ENCODE assay signal across 8 cellular contexts in the genomic region with DNA sequence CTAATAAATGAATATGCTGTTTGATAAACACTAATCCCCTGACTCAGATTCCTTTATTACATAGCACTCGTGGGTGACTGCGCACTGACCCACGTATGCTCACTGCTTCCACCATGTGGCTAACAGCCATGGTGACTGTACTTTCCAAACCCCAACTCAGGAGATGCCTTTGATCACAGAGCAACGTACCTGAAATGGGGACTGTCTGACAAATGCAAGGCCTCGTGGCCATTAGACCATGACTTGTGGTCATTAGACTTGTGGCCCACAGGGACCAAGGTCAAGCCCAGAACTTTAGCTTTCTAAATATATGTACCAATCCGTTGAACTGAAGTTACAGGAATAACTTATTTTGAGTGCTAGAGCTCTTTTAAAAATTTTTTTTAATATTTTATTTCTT. TPM values are rescaled to one million over a fixed set of nuclear protein-coding genes. Genes with fewer than 3 reads are reported as not detected.
A peak's percentile ranks its signal among the peaks of the same experiment; 100 is the strongest.
DNase-seq lines count a peak whose midpoint lies in the region; ATAC-seq, FAIRE-seq and TF ChIP-seq lines count a peak whose summit lies in the region.

No MANE protein-coding gene starts in this region.

- peak; percentile 86 for FAIRE-seq in GM18507 (lab: Jason Lieb, UNC)

- no peaks in the 10 kb centered on the region for H3K36me3 ChIP-seq in suprapubic skin

- TF ChIP-seq EP300 in suprapubic skin (IDR thresholded peaks at IDR 0.05), result no peak

- H3K27ac Mint-ChIP-seq in effector memory CD8-positive, alpha-beta T cell, result peak overlapping the region; percentile 41 to 51
- H3K27ac Mint-ChIP-seq in naive B cell, result peak overlapping the region in 4 of 6 donors; percentile 21 to 93 (median 86)

- peak; percentile 70 for ATAC-seq in HG02943 (IDR thresholded peaks at IDR 0.05; ENCODE audit: low read depth, unreplicated experiment)
- ATAC-seq in effector memory CD8-positive, alpha-beta T cell (replicated peaks), result peak; percentile 96
- peak; percentile 94 to 97 for ATAC-seq in naive B cell (ENCODE audit: low read depth in 2 of 2)

- H3K9me3 Mint-ChIP-seq in effector memory CD8-positive, alpha-beta T cell, result no peaks in the 10 kb centered on the region
- no peaks in the 10 kb centered on the region for H3K9me3 Mint-ChIP-seq in naive B cell

- TF ChIP-seq CTCF in AG09319 (IDR thresholded peaks at IDR 0.05; ENCODE audit: low read depth, low read length) (peak; percentile 72), suprapubic skin (IDR thresholded peaks at IDR 0.05) (peak; percentile 2 to 59)

- no peak overlapping the region for H3K27ac ChIP-seq in suprapubic skin

- H3K4me1 Mint-ChIP-seq in effector memory CD8-positive, alpha-beta T cell (ENCODE audit: low read depth in 2 of 2), result peaks cover 17 to 24% of the 10 kb centered on the region in 2 donors
- H3K4me1 Mint-ChIP-seq in naive B cell, result peaks cover 4 to 17% (median 8%) of the 10 kb centered on the region in 3 donors

- TF ChIP-seq POLR2A in suprapubic skin (IDR thresholded peaks at IDR 0.05), result no peak

- DNase-seq in AG09319 (ENCODE audit: extremely low read depth, low read depth), result no peak
- DNase-seq in GM18507 (ENCODE audit: extremely low spot score, insufficient read length, low read depth), result peak; percentile 65
- DNase-seq in NCI-H226, result peak; percentile 16
- DNase-seq in activated CD4-positive, alpha-beta T cell treated with anti-CD3 and anti-CD28 coated beads, Interleukin-2, amount 50 U/mL, for 4 hours, result peak; percentile 59 to 61
- peak; percentile 48 to 56 (median 49) for DNase-seq in effector memory CD8-positive, alpha-beta T cell
- peak; percentile 50 for DNase-seq in naive B cell
- DNase-seq in suprapubic skin (ENCODE audit: low spot score in 2 of 2), result no peak

- H3K4me3 Mint-ChIP-seq in effector memory CD8-positive, alpha-beta T cell, result no peak overlapping the region
- peak overlapping the region in 1 of 8 donors; percentile 63 for H3K4me3 Mint-ChIP-seq in naive B cell

- H3K27me3 ChIP-seq in suprapubic skin, result no peaks in the 10 kb centered on the region

- no peaks in the 10 kb centered on the region for H3K27me3 Mint-ChIP-seq in effector memory CD8-positive, alpha-beta T cell
- no peaks in the 10 kb centered on the region for H3K27me3 Mint-ChIP-seq in naive B cell

- no peaks in the 10 kb centered on the region for H3K9me3 ChIP-seq in suprapubic skin

- no peaks in the 10 kb centered on the region for H3K4me1 ChIP-seq in suprapubic skin

- 29% methylated on average over 6 of the region's 6 CpGs for WGBS in suprapubic skin

- no peak overlapping the region for H3K4me3 ChIP-seq in suprapubic skin

- peaks cover 69% of the 10 kb centered on the region for H3K36me3 Mint-ChIP-seq in effector memory CD8-positive, alpha-beta T cell (ENCODE audit: insufficient read depth)
- peaks cover 3 to 17% of the 10 kb centered on the region in 2 donors for H3K36me3 Mint-ChIP-seq in naive B cell

RNA-seq across cellular contexts. Expression of gene CYFIP2, which starts 46.6 kb away (rescaled TPM):
- 100 to 1,000 TPM; 306 to 461 (median 348) TPM for polyA plus RNA-seq in naive B cell (ENCODE audit: low read depth in 6 of 6)
- 10 to 100 TPM; 12.7 to 17.1 (median 14.9) TPM for total RNA-seq in suprapubic skin

Comparison
In these comparisons a context has a peak if more than half of its experiments do, and no peak if none do; other contexts are left out.
1. DNase-seq: peak in GM18507 (single experiment), NCI-H226 (single experiment), activated CD4-positive, alpha-beta T cell treated with anti-CD3 and anti-CD28 coated beads, Interleukin-2, amount 50 U/mL, for 4 hours (2 of 2), effector memory CD8-positive, alpha-beta T cell (3 of 3) and naive B cell (single experiment); none in AG09319 (single experiment) and suprapubic skin (0 of 2).
2. Peak in every context shown above with its lines, with median percentiles within 50 percentile points of each other: ATAC-seq.